Comparison of ENCODE assay signal across 22 cellular contexts in genomic region chr20:58867211-58867610, GRCh38.
"Had no signal": no experiment of that assay in that cellular context is flagged by ENCODE, and none has a peak within 500 bp of the region (broad histone marks: within the 10 kb centered on the region; RNA-seq: fewer than 3 reads in every experiment).

No MANE protein-coding gene starts in this region.

- H3K4me3 ChIP-seq: adrenal gland, esophagus squamous epithelium, pancreas, tibial artery had no signal

- FAIRE-seq: endothelial cell of umbilical vein, pancreas, urothelium cell line had no signal

- H3K9me3 ChIP-seq: adrenal gland, esophagus squamous epithelium, pancreas, SK-N-SH, tibial artery had no signal

- ATAC-seq: activated CD4-positive, alpha-beta T cell treated with anti-CD3 and anti-CD28 coated beads for 36 hours; activated CD8-positive, alpha-beta memory T cell treated with anti-CD3 and anti-CD28 coated beads, Interleukin-2, amount 10 ng/mL, durations not matched to agents 7 days and 5 days; pancreas; stimulated activated memory B cell treated with anti-CD40 and anti-IgM and Interleukin-4, amounts not matched to agents 10 μg/mL and 1 μg/mL and 100 μg/mL, for 72 hours; T-cell had no signal

- H3K9ac ChIP-seq: SK-N-SH had no signal

- H3K27ac Mint-ChIP-seq: activated CD4-positive, alpha-beta memory T cell treated with anti-CD3 and anti-CD28 coated beads for 36 hours; activated CD4-positive, alpha-beta T cell treated with anti-CD3 and anti-CD28 coated beads for 36 hours; activated CD8-positive, alpha-beta memory T cell treated with anti-CD3 and anti-CD28 coated beads, Interleukin-2, amount 10 ng/mL, durations not matched to agents 7 days and 5 days; activated T-cell treated with anti-CD3 and anti-CD28 coated beads, Interleukin-2, amount 50 U/mL, for 24 hours; mesothelial cell of epicardium; stimulated activated memory B cell treated with anti-CD40 and anti-IgM and Interleukin-4, amounts not matched to agents 10 μg/mL and 1 μg/mL and 100 μg/mL, for 72 hours; T-cell had no signal

- H3K27ac ChIP-seq: adrenal gland, esophagus squamous epithelium, pancreas, tibial artery, WERI-Rb-1 had no signal

- DNase-seq: activated CD4-positive, alpha-beta memory T cell treated with anti-CD3 and anti-CD28 coated beads for 36 hours; activated CD4-positive, alpha-beta T cell treated with anti-CD3 and anti-CD28 coated beads for 36 hours; activated CD8-positive, alpha-beta memory T cell treated with anti-CD3 and anti-CD28 coated beads, Interleukin-2, amount 10 ng/mL, durations not matched to agents 7 days and 5 days; activated naive CD4-positive, alpha-beta T cell treated with anti-CD3 and anti-CD28 coated beads, Interleukin-2, amount 50 U/mL, for 16 hours; activated T-cell treated with anti-CD3 and anti-CD28 coated beads, Interleukin-2, amount 50 U/mL, for 24 hours; adrenal gland; cortex of kidney; effector CD4-positive, alpha-beta T cell; esophagus squamous epithelium; pancreas; SK-N-SH; stimulated activated CD4-positive, alpha-beta T cell treated with anti-CD3 and anti-CD28 coated beads, Interleukin-2, amount 100 ng/mL, for 48 hours; T-cell; T1000; tibial artery; WERI-Rb-1 had no signal

- H3K4me1 ChIP-seq: adrenal gland, pancreas, tibial artery had no signal

- H3K4me3 Mint-ChIP-seq: activated CD4-positive, alpha-beta memory T cell treated with anti-CD3 and anti-CD28 coated beads for 36 hours; activated CD4-positive, alpha-beta T cell treated with anti-CD3 and anti-CD28 coated beads for 36 hours; activated CD8-positive, alpha-beta memory T cell treated with anti-CD3 and anti-CD28 coated beads, Interleukin-2, amount 10 ng/mL, durations not matched to agents 7 days and 5 days; activated T-cell treated with anti-CD3 and anti-CD28 coated beads, Interleukin-2, amount 50 U/mL, for 24 hours; central memory CD8-positive, alpha-beta T cell; mesothelial cell of epicardium; neural crest cell; stimulated activated memory B cell treated with anti-CD40 and anti-IgM and Interleukin-4, amounts not matched to agents 10 μg/mL and 1 μg/mL and 100 μg/mL, for 72 hours; T-cell had no signal

- H3K9me3 Mint-ChIP-seq: activated CD4-positive, alpha-beta memory T cell treated with anti-CD3 and anti-CD28 coated beads for 36 hours; activated T-cell treated with anti-CD3 and anti-CD28 coated beads, Interleukin-2, amount 50 U/mL, for 24 hours; central memory CD8-positive, alpha-beta T cell; mesothelial cell of epicardium; neural crest cell; stimulated activated memory B cell treated with anti-CD40 and anti-IgM and Interleukin-4, amounts not matched to agents 10 μg/mL and 1 μg/mL and 100 μg/mL, for 72 hours; T-cell had no signal

- H3K36me3 ChIP-seq: adrenal gland, esophagus squamous epithelium, pancreas, tibial artery, WERI-Rb-1 had no signal

- H3K27me3 ChIP-seq: adrenal gland, pancreas had no signal

- H3K36me3 Mint-ChIP-seq: activated CD4-positive, alpha-beta memory T cell treated with anti-CD3 and anti-CD28 coated beads for 36 hours; activated CD8-positive, alpha-beta memory T cell treated with anti-CD3 and anti-CD28 coated beads, Interleukin-2, amount 10 ng/mL, durations not matched to agents 7 days and 5 days; mesothelial cell of epicardium; stimulated activated memory B cell treated with anti-CD40 and anti-IgM and Interleukin-4, amounts not matched to agents 10 μg/mL and 1 μg/mL and 100 μg/mL, for 72 hours; T-cell had no signal

- H3K4me2 ChIP-seq: SK-N-SH had no signal
